27 cellular contexts compared by ENCODE assay signal in the genomic region with DNA sequence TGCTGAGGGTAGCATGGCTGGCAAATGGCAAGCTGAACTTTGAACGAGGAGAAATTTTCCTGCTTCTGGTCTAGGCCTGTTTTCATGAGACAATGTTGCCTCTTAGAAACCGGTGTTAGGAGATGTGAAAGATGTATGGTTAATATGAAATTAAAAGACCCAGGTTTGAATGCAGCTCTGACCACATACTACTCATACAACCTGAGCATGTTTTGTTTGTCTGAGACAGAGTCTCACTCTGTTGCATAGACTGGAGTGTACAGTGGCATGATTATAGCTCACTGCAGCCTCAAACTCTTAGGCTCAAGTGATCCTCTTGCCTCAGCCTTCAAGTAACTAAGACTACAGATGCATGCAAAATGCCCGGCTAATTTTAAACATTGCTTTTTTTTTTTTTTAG.
"Had no signal": no experiment of that assay in that cellular context is flagged by ENCODE, and none has a peak within 500 bp of the region (broad histone marks: within the 10 kb centered on the region; RNA-seq: fewer than 3 reads in every experiment).

No MANE protein-coding gene starts in this region.

- H3K9me3 ChIP-seq: Peyer's patch, SJSA1 had no signal

- H3K27me3 ChIP-seq: Peyer's patch, SJSA1 had no signal

- H3K4me1 ChIP-seq: Peyer's patch, SJSA1 had no signal

- H3K27ac ChIP-seq: KMS-11, Peyer's patch, SJSA1 had no signal

- H3K36me3 ChIP-seq: Peyer's patch, SJSA1 had no signal

- H3K9ac ChIP-seq: KMS-11, SK-N-SH had no signal

- DNase-seq: activated CD4-positive, alpha-beta T cell treated with anti-CD3 and anti-CD28 coated beads, Interleukin-2, amount 10 ng/mL, durations not matched to agents 24 days and 14 days; activated CD4-positive, alpha-beta T cell treated with anti-CD3 and anti-CD28 coated beads, Interleukin-2, amount 50 U/mL, for 4 hours; activated CD8-positive, alpha-beta T cell treated with anti-CD3 and anti-CD28 coated beads for 36 hours; activated gamma-delta T cell; activated naive CD4-positive, alpha-beta T cell treated with anti-CD3 and anti-CD28 coated beads for 36 hours; activated naive CD8-positive, alpha-beta T cell treated with anti-CD3 and anti-CD28 coated beads, Interleukin-2, amount 50 U/mL, for 24 hours; activated T-cell treated with anti-CD3 and anti-CD28 coated beads, Interleukin-2, amount 50 U/mL, for 24 hours; anterior cingulate cortex; central memory CD4-positive, alpha-beta T cell; NCI-H1092 treated with DMSO at 0.1 percent for 48 hours; NCI-H1417 treated with DMSO at 0.1 percent for 48 hours; NCI-H187 treated with DMSO at 0.1 percent for 48 hours; NCI-H2081; NCI-H2171 treated with DMSO at 0.1 percent for 48 hours; NCI-H2227 treated with DMSO at 0.1 percent for 48 hours; NCI-H446; NCI-H510A treated with DMSO at 0.1 percent for 48 hours; NCI-H69; NK-92 treated with Interleukin-12 subunit alpha and Interleukin-12 subunit beta, amount 100 ng/mL, for 24 hours; PC-3; Peyer's patch; RPMI8226; SHP77 treated with DMSO at 0.1 percent for 48 hours; SK-N-SH had no signal

- H3K4me2 ChIP-seq: KMS-11, SK-N-SH had no signal

- FAIRE-seq: TTC549 had no signal

- H3K4me3 ChIP-seq: Peyer's patch, SJSA1 had no signal

- ATAC-seq: activated CD8-positive, alpha-beta T cell treated with anti-CD3 and anti-CD28 coated beads for 36 hours; activated naive CD8-positive, alpha-beta T cell treated with anti-CD3 and anti-CD28 coated beads, Interleukin-2, amount 50 U/mL, for 24 hours had no signal
